20 cellular contexts compared by ENCODE assay signal in genomic region chr1:226943156-226943555, GRCh38. TPM values are rescaled to one million over a fixed set of nuclear protein-coding genes. Genes with fewer than 3 reads are reported as not detected.
DNase-seq lines count a peak whose midpoint lies in the region; ATAC-seq, FAIRE-seq and TF ChIP-seq lines count a peak whose summit lies in the region.
"Had no signal": no experiment of that assay in that cellular context is flagged by ENCODE, and none has a peak within 500 bp of the region (broad histone marks: within the 10 kb centered on the region; RNA-seq: fewer than 3 reads in every experiment).

No MANE protein-coding gene starts in this region.

- peak; percentile 60 for DNase-seq in cardiac septum (ENCODE audit: low spot score)
- no peak for DNase-seq in Right ventricle myocardium superior
- no peak for DNase-seq in memory B cell (ENCODE audit: low spot score in 2 of 2)
- DNase-seq in stromal cell of bone marrow (ENCODE audit: low read depth): peak; percentile 25
- DNase-seq in GM12892 (ENCODE audit: insufficient read length): no peak
- no peak for DNase-seq in NCI-H345 (lab: John Stamatoyannopoulos, UW)
- DNase-seq in activated T-helper 1 cell treated with anti-CD3 and anti-CD28 coated beads, Interleukin-12 subunit alpha, Interleukin-12 subunit beta, Interleukin-2, Interleukin-4 antibody, amounts not matched to agents 30 ng/mL and 10 ng/mL and 1 ng/mL, durations not matched to agents 14 hours and 24 hours and 36 hours (ENCODE audit: low spot score): no peak
- DNase-seq: esophagus squamous epithelium; hippocampal formation; kidney glomerular epithelial cell; mucosa of descending colon; NCI-H1105 treated with DMSO at 0.1 percent for 48 hours; NCI-H82; stimulated activated CD4-positive, alpha-beta T cell treated with anti-CD3 and anti-CD28 coated beads, Interleukin-12 subunit alpha, Interleukin-12 subunit beta, amount 100 ng/mL, for 4 hours had no signal

- H3K4me1 Mint-ChIP-seq in activated T-helper 17 cell treated with anti-CD3 and anti-CD28 coated beads, Interleukin-2, amount 50 U/mL, for 72 hours: peaks cover 28% of the 10 kb centered on the region
- peaks cover 51% of the 10 kb centered on the region for H3K4me1 Mint-ChIP-seq in memory B cell
- peaks cover 31% of the 10 kb centered on the region for H3K4me1 Mint-ChIP-seq in activated T-helper 1 cell treated with anti-CD3 and anti-CD28 coated beads, Interleukin-12 subunit alpha, Interleukin-12 subunit beta, Interleukin-2, Interleukin-4 antibody, amounts not matched to agents 30 ng/mL and 10 ng/mL and 1 ng/mL, durations not matched to agents 14 hours and 24 hours and 36 hours (ENCODE audit: low read depth)

- no peak for FAIRE-seq in GM12892 (lab: Jason Lieb, UNC)
- FAIRE-seq: GM12878, K562, urothelium cell line had no signal

- ATAC-seq in Right ventricle myocardium superior (ENCODE audit: poor library complexity) (no peak), memory B cell (ENCODE audit: low read depth) (no peak)
- ATAC-seq in activated T-helper 17 cell treated with anti-CD3 and anti-CD28 coated beads, Interleukin-2, amount 50 U/mL, for 72 hours (replicated peaks): no peak
- ATAC-seq: activated CD8-positive, alpha-beta memory T cell treated with anti-CD3 and anti-CD28 coated beads, Interleukin-2, amount 10 ng/mL, durations not matched to agents 7 days and 5 days; GM12878; K562; mucosa of descending colon had no signal

- no peak for TF ChIP-seq POLR2A in GM12892 (IDR thresholded peaks at IDR 0.05; ENCODE audit: low read depth, low read length)

- H3K27ac Mint-ChIP-seq in activated T-helper 17 cell treated with anti-CD3 and anti-CD28 coated beads, Interleukin-2, amount 50 U/mL, for 72 hours: peak overlapping the region; percentile 80
- peak overlapping the region; percentile 14 for H3K27ac Mint-ChIP-seq in memory B cell
- no peak overlapping the region for H3K27ac Mint-ChIP-seq in activated T-helper 1 cell treated with anti-CD3 and anti-CD28 coated beads, Interleukin-12 subunit alpha, Interleukin-12 subunit beta, Interleukin-2, Interleukin-4 antibody, amounts not matched to agents 30 ng/mL and 10 ng/mL and 1 ng/mL, durations not matched to agents 14 hours and 24 hours and 36 hours
- H3K27ac Mint-ChIP-seq: activated CD8-positive, alpha-beta memory T cell treated with anti-CD3 and anti-CD28 coated beads, Interleukin-2, amount 10 ng/mL, durations not matched to agents 7 days and 5 days had no signal

- H3K4me3 Mint-ChIP-seq in activated T-helper 17 cell treated with anti-CD3 and anti-CD28 coated beads, Interleukin-2, amount 50 U/mL, for 72 hours: no peak overlapping the region
- no peak overlapping the region for H3K4me3 Mint-ChIP-seq in memory B cell
- H3K4me3 Mint-ChIP-seq in activated T-helper 1 cell treated with anti-CD3 and anti-CD28 coated beads, Interleukin-12 subunit alpha, Interleukin-12 subunit beta, Interleukin-2, Interleukin-4 antibody, amounts not matched to agents 30 ng/mL and 10 ng/mL and 1 ng/mL, durations not matched to agents 14 hours and 24 hours and 36 hours: no peak overlapping the region
- H3K4me3 Mint-ChIP-seq: activated CD8-positive, alpha-beta memory T cell treated with anti-CD3 and anti-CD28 coated beads, Interleukin-2, amount 10 ng/mL, durations not matched to agents 7 days and 5 days; stimulated activated naive CD8-positive, alpha-beta T cell treated with anti-CD3 and anti-CD28 coated beads, Interleukin-15, Interleukin-2, amounts not matched to agents 100 ng/mL and 50 ng/mL, for 24 hours had no signal

- H3K36me3 Mint-ChIP-seq in activated T-helper 17 cell treated with anti-CD3 and anti-CD28 coated beads, Interleukin-2, amount 50 U/mL, for 72 hours (ENCODE audit: low read depth): no peaks in the 10 kb centered on the region
- H3K36me3 Mint-ChIP-seq in memory B cell: peaks cover 9% of the 10 kb centered on the region
- H3K36me3 Mint-ChIP-seq in activated T-helper 1 cell treated with anti-CD3 and anti-CD28 coated beads, Interleukin-12 subunit alpha, Interleukin-12 subunit beta, Interleukin-2, Interleukin-4 antibody, amounts not matched to agents 30 ng/mL and 10 ng/mL and 1 ng/mL, durations not matched to agents 14 hours and 24 hours and 36 hours (ENCODE audit: low read depth): no peaks in the 10 kb centered on the region

- no peaks in the 10 kb centered on the region for H3K27me3 Mint-ChIP-seq in activated T-helper 17 cell treated with anti-CD3 and anti-CD28 coated beads, Interleukin-2, amount 50 U/mL, for 72 hours
- no peaks in the 10 kb centered on the region for H3K27me3 Mint-ChIP-seq in memory B cell
- H3K27me3 Mint-ChIP-seq in activated T-helper 1 cell treated with anti-CD3 and anti-CD28 coated beads, Interleukin-12 subunit alpha, Interleukin-12 subunit beta, Interleukin-2, Interleukin-4 antibody, amounts not matched to agents 30 ng/mL and 10 ng/mL and 1 ng/mL, durations not matched to agents 14 hours and 24 hours and 36 hours (ENCODE audit: insufficient read depth): no peaks in the 10 kb centered on the region
- H3K27me3 Mint-ChIP-seq: activated CD8-positive, alpha-beta memory T cell treated with anti-CD3 and anti-CD28 coated beads, Interleukin-2, amount 10 ng/mL, durations not matched to agents 7 days and 5 days; stimulated activated naive CD8-positive, alpha-beta T cell treated with anti-CD3 and anti-CD28 coated beads, Interleukin-15, Interleukin-2, amounts not matched to agents 100 ng/mL and 50 ng/mL, for 24 hours had no signal

- H3K9me3 Mint-ChIP-seq in activated T-helper 17 cell treated with anti-CD3 and anti-CD28 coated beads, Interleukin-2, amount 50 U/mL, for 72 hours: no peaks in the 10 kb centered on the region
- peaks cover 1% of the 10 kb centered on the region for H3K9me3 Mint-ChIP-seq in memory B cell
- peaks cover 4% of the 10 kb centered on the region for H3K9me3 Mint-ChIP-seq in activated T-helper 1 cell treated with anti-CD3 and anti-CD28 coated beads, Interleukin-12 subunit alpha, Interleukin-12 subunit beta, Interleukin-2, Interleukin-4 antibody, amounts not matched to agents 30 ng/mL and 10 ng/mL and 1 ng/mL, durations not matched to agents 14 hours and 24 hours and 36 hours

- intact Hi-C loops in cardiac septum (cut with DNase I): no loop called here
- intact Hi-C loops in Right ventricle myocardium superior (cut with DNase I): loop anchor here (5.0 kb wide), 1 partner anchor 34 kb away; no protein-coding TSS in a partner anchor
- intact Hi-C loops in activated T-helper 1 cell treated with anti-CD3 and anti-CD28 coated beads, Interleukin-12 subunit alpha, Interleukin-12 subunit beta, Interleukin-2, Interleukin-4 antibody, amounts not matched to agents 30 ng/mL and 10 ng/mL and 1 ng/mL, durations not matched to agents 14 hours and 24 hours and 36 hours (cut with micrococcal nuclease): loop anchor here (5.0 to 10.0 kb wide), 3 partner anchors 812 to 881 kb away; partner anchors contain the start of gene H3-3A

RNA-seq across cellular contexts. Expression of gene COQ8A, which starts 3.1 kb away (rescaled TPM):
- total RNA-seq in cardiac septum (168 TPM), Right ventricle myocardium superior (393 TPM)
- total RNA-seq in activated T-helper 17 cell treated with anti-CD3 and anti-CD28 coated beads, Interleukin-2, amount 50 U/mL, for 72 hours: 10 to 100 TPM; 28.8 to 43.1 TPM
- 10.2 TPM for polyA plus RNA-seq in GM12892 (2012; ENCODE audit: missing spikeins)
- total RNA-seq in activated T-helper 1 cell treated with anti-CD3 and anti-CD28 coated beads, Interleukin-12 subunit alpha, Interleukin-12 subunit beta, Interleukin-2, Interleukin-4 antibody, amounts not matched to agents 30 ng/mL and 10 ng/mL and 1 ng/mL, durations not matched to agents 14 hours and 24 hours and 36 hours: 33.1 and 33.8 TPM in 2 replicates

Comparison
In these comparisons a context has a peak if more than half of its experiments do, and no peak if none do; other contexts are left out.
1. DNase-seq: peak in cardiac septum (single experiment) and stromal cell of bone marrow (single experiment); none in Right ventricle myocardium superior (single experiment), memory B cell (0 of 2), GM12892 (single experiment), NCI-H345 (single experiment) and activated T-helper 1 cell treated with anti-CD3 and anti-CD28 coated beads, Interleukin-12 subunit alpha, Interleukin-12 subunit beta, Interleukin-2, Interleukin-4 antibody, amounts not matched to agents 30 ng/mL and 10 ng/mL and 1 ng/mL, durations not matched to agents 14 hours and 24 hours and 36 hours (single experiment).